Comparison of ENCODE assay signal across 11 cellular contexts in genomic region chr20:57425150-57426013, GRCh38. TPM values are rescaled to one million over a fixed set of nuclear protein-coding genes. Genes with fewer than 3 reads are reported as not detected.
DNase-seq lines count a peak whose midpoint lies in the region; ATAC-seq and TF ChIP-seq lines count a peak whose summit lies in the region.
"Had no signal": no experiment of that assay in that cellular context is flagged by ENCODE, and none has a peak within 500 bp of the region (broad histone marks: within the 10 kb centered on the region; RNA-seq: fewer than 3 reads in every experiment).

No MANE protein-coding gene starts in this region.

- H3K9me3 ChIP-seq in MM.1S (replicated peaks; ENCODE audit: insufficient read depth, low read length): no peaks in the 10 kb centered on the region
- H3K9me3 ChIP-seq: A549 had no signal

- no peak overlapping the region for H3K27ac ChIP-seq in MM.1S (ENCODE audit: low read length)
- H3K27ac ChIP-seq: A549 had no signal

- H3K9ac ChIP-seq in MM.1S (ENCODE audit: low read length): no peak overlapping the region

- no peak overlapping the region for H3K4me2 ChIP-seq in MM.1S (ENCODE audit: low read depth, low read length)
- H3K4me2 ChIP-seq: A549 had no signal

- H3K9me2 ChIP-seq in MM.1S (replicated peaks; ENCODE audit: insufficient read depth, low read length): no peaks in the 10 kb centered on the region

- H3K27ac Mint-ChIP-seq in activated CD8-positive, alpha-beta T cell treated with anti-CD3 and anti-CD28 coated beads for 36 hours: peak overlapping the region; percentile 52
- H3K27ac Mint-ChIP-seq in nephron progenitor cell: peak overlapping the region; percentile 69

- H3K79me2 ChIP-seq in MM.1S (ENCODE audit: low read length): no peaks in the 10 kb centered on the region

- peak; percentile 17 for ATAC-seq in activated CD8-positive, alpha-beta T cell treated with anti-CD3 and anti-CD28 coated beads for 36 hours
- ATAC-seq in HG03571 (IDR thresholded peaks at IDR 0.05; ENCODE audit: unreplicated experiment): no peak
- ATAC-seq: A549 had no signal

- TF ChIP-seq CTCF in activated CD8-positive, alpha-beta T cell treated with anti-CD3 and anti-CD28 coated beads for 36 hours (IDR thresholded peaks at IDR 0.05): no peak
- TF ChIP-seq CTCF in nephron progenitor cell (IDR thresholded peaks at IDR 0.05) (no peak), MM.1S (IDR thresholded peaks at IDR 0.05; ENCODE audit: low read length) (no peak)

- intact Hi-C loops in activated CD8-positive, alpha-beta T cell treated with anti-CD3 and anti-CD28 coated beads for 36 hours (cut with micrococcal nuclease): no loop called here

- no peak overlapping the region for H3K4me3 Mint-ChIP-seq in activated CD8-positive, alpha-beta T cell treated with anti-CD3 and anti-CD28 coated beads for 36 hours
- no peak overlapping the region for H3K4me3 Mint-ChIP-seq in nephron progenitor cell

- peaks cover 35% of the 10 kb centered on the region for H3K4me1 Mint-ChIP-seq in activated CD8-positive, alpha-beta T cell treated with anti-CD3 and anti-CD28 coated beads for 36 hours (ENCODE audit: low read depth)
- H3K4me1 Mint-ChIP-seq in nephron progenitor cell: peaks cover 55% of the 10 kb centered on the region

- H4K20me1 ChIP-seq in MM.1S (ENCODE audit: insufficient read depth, low read length): no peaks in the 10 kb centered on the region

- no peaks in the 10 kb centered on the region for H3K36me3 ChIP-seq in MM.1S (replicated peaks; ENCODE audit: insufficient read depth, low read length)

- no peak overlapping the region for H2AFZ ChIP-seq in MM.1S (ENCODE audit: low read length)

- DNase-seq in NCI-H748 (lab: John Stamatoyannopoulos, UW; ENCODE audit: unreplicated experiment): peak; percentile 63
- no peak for DNase-seq in NCI-H748 treated with DMSO at 0.1 percent for 48 hours (lab: John Stamatoyannopoulos, UW)
- DNase-seq in NCI-H146 treated with DMSO at 0.1 percent for 48 hours (lab: John Stamatoyannopoulos, UW; ENCODE audit: unreplicated experiment): peak; percentile 65
- DNase-seq in activated CD8-positive, alpha-beta T cell treated with anti-CD3 and anti-CD28 coated beads for 36 hours: no peak
- no peak for DNase-seq in nephron progenitor cell
- DNase-seq in MM.1S: no peak
- DNase-seq in activated CD4-positive, alpha-beta T cell treated with anti-CD3 and anti-CD28 coated beads, Interleukin-2, amount 50 U/mL, for 4 hours: no peak
- DNase-seq: amygdala, NCI-H2227 treated with DMSO at 0.1 percent for 48 hours had no signal

- H3K27me3 ChIP-seq in MM.1S (replicated peaks; ENCODE audit: insufficient read depth, low read length): no peaks in the 10 kb centered on the region

- H3K4me1 ChIP-seq in MM.1S (ENCODE audit: low read length): no peaks in the 10 kb centered on the region
- H3K4me1 ChIP-seq: A549 had no signal

- no peaks in the 10 kb centered on the region for H3F3A ChIP-seq in MM.1S (ENCODE audit: insufficient read depth, low read length)

- CTCF ChIA-PET in activated CD8-positive, alpha-beta T cell treated with anti-CD3 and anti-CD28 coated beads for 36 hours (lab: Charles Lee): interaction anchor here (0.8 kb wide), 1 partner anchor 43 kb away, joined by 3 read pairs; no protein-coding TSS in a partner anchor

- H3K27me3 Mint-ChIP-seq in activated CD8-positive, alpha-beta T cell treated with anti-CD3 and anti-CD28 coated beads for 36 hours: no peaks in the 10 kb centered on the region
- peaks cover 24% of the 10 kb centered on the region for H3K27me3 Mint-ChIP-seq in nephron progenitor cell (ENCODE audit: low read depth, poor library complexity)

- H3K4me3 ChIP-seq in MM.1S (ENCODE audit: low read length): no peak overlapping the region
- H3K4me3 ChIP-seq: A549 had no signal

- H3K36me3 Mint-ChIP-seq in activated CD8-positive, alpha-beta T cell treated with anti-CD3 and anti-CD28 coated beads for 36 hours (ENCODE audit: low read depth): no peaks in the 10 kb centered on the region
- no peaks in the 10 kb centered on the region for H3K36me3 Mint-ChIP-seq in nephron progenitor cell (ENCODE audit: low read depth)

- H3K9me3 Mint-ChIP-seq in activated CD8-positive, alpha-beta T cell treated with anti-CD3 and anti-CD28 coated beads for 36 hours: no peaks in the 10 kb centered on the region
- no peaks in the 10 kb centered on the region for H3K9me3 Mint-ChIP-seq in nephron progenitor cell

- POLR2A ChIA-PET in activated CD8-positive, alpha-beta T cell treated with anti-CD3 and anti-CD28 coated beads for 36 hours (lab: Charles Lee): interaction anchor here (0.9 to 4.2 kb wide), 2 partner anchors 23 to 27 kb away, joined by 4 to 16 read pairs; no protein-coding TSS in a partner anchor

RNA-seq across cellular contexts. Expression of gene RBM38, which starts 34.2 kb away (rescaled TPM):
- total RNA-seq in activated CD8-positive, alpha-beta T cell treated with anti-CD3 and anti-CD28 coated beads for 36 hours: 100 to 1,000 TPM; 114 to 116 TPM

Comparison
In these comparisons a context has a peak if more than half of its experiments do, and no peak if none do; other contexts are left out.
1. DNase-seq: peak in NCI-H748 (single experiment) and NCI-H146 treated with DMSO at 0.1 percent for 48 hours (single experiment); none in NCI-H748 treated with DMSO at 0.1 percent for 48 hours (single experiment), activated CD8-positive, alpha-beta T cell treated with anti-CD3 and anti-CD28 coated beads for 36 hours (single experiment), nephron progenitor cell (single experiment), MM.1S (single experiment) and activated CD4-positive, alpha-beta T cell treated with anti-CD3 and anti-CD28 coated beads, Interleukin-2, amount 50 U/mL, for 4 hours (0 of 2).